In genomic region chr22:24525416-24526037, GRCh38 we compare ENCODE assay signal across 1 cellular context.
TF ChIP-seq lines count a peak whose summit lies in the region.

No MANE protein-coding gene starts in this region.

TF ChIP-seq in HepG2, 621 proteins besides CTCF, POLR2A, EP300 and RAD21 (continued from another document and continues in another):
- TF ChIP-seq ZNF317 (CRISPR knock-in tag; IDR thresholded peaks at IDR 0.05) (no peak), ZNF777 (CRISPR knock-in tag; IDR thresholded peaks at IDR 0.05) (no peak), CSRNP2 (CRISPR knock-in tag; conservative IDR thresholded peaks at IDR 0.05; ENCODE audit: low read depth) (no peak), RBAK (CRISPR knock-in tag; IDR thresholded peaks at IDR 0.05) (no peak), ATF5 (CRISPR knock-in tag; IDR thresholded peaks at IDR 0.05; ENCODE audit: low read depth) (no peak), IRF1 (CRISPR knock-in tag; IDR thresholded peaks at IDR 0.05; ENCODE audit: low read depth) (no peak), ZNF329 (CRISPR knock-in tag; IDR thresholded peaks at IDR 0.05; ENCODE audit: low read depth) (no peak), PAXIP1 (CRISPR knock-in tag; conservative IDR thresholded peaks at IDR 0.05) (peak; percentile 79), ZXDC (CRISPR knock-in tag; IDR thresholded peaks at IDR 0.05) (no peak), PHF20 (CRISPR knock-in tag; IDR thresholded peaks at IDR 0.05) (no peak), ZNF672 (CRISPR knock-in tag; IDR thresholded peaks at IDR 0.05) (no peak), SMAD1 (CRISPR knock-in tag; IDR thresholded peaks at IDR 0.05; ENCODE audit: borderline replicate concordance, low read depth) (no peak), ZNF318 (CRISPR knock-in tag; IDR thresholded peaks at IDR 0.05) (0 out of 2 replicates have a peak, but pooled peaks have one; percentile 44), ZFP1 (CRISPR knock-in tag; IDR thresholded peaks at IDR 0.05) (no peak), ZNF646 (CRISPR knock-in tag; IDR thresholded peaks at IDR 0.05) (no peak), ETV6 (CRISPR knock-in tag; conservative IDR thresholded peaks at IDR 0.05) (no peak), CHD2 (IDR thresholded peaks at IDR 0.05; ENCODE audit: low read depth, low read length) (no peak), EHMT2 (IDR thresholded peaks at IDR 0.05; ENCODE audit: borderline replicate concordance, low read depth, low read length) (no peak), ZNF891 (CRISPR knock-in tag; IDR thresholded peaks at IDR 0.05) (0 out of 2 replicates have a peak, but pooled peaks have one; percentile 27), BCL3 (CRISPR knock-in tag; IDR thresholded peaks at IDR 0.05) (peak; percentile 73; the same call in 1 of the 2 replicates), SNAI1 (CRISPR knock-in tag; IDR thresholded peaks at IDR 0.05; ENCODE audit: borderline replicate concordance) (no peak), ZNF800 (CRISPR knock-in tag; IDR thresholded peaks at IDR 0.05) (no peak)
